Comparison of ENCODE assay signal across 19 cellular contexts in genomic region chr3:31705726-31706125, GRCh38.
DNase-seq lines count a peak whose midpoint lies in the region; ATAC-seq and TF ChIP-seq lines count a peak whose summit lies in the region.
"Had no signal": no experiment of that assay in that cellular context is flagged by ENCODE, and none has a peak within 500 bp of the region (broad histone marks: within the 10 kb centered on the region; RNA-seq: fewer than 3 reads in every experiment).

No MANE protein-coding gene starts in this region.

- no peaks in the 10 kb centered on the region for H3K36me3 ChIP-seq in prostate gland

- H3K27ac Mint-ChIP-seq in IgD-negative memory B cell: peak overlapping the region in 2 of 3 donors; percentile 6 to 67
- H3K27ac Mint-ChIP-seq in glutamatergic neuron (ENCODE audit: unreplicated experiment): peak overlapping the region; percentile 29
- H3K27ac Mint-ChIP-seq in stimulated activated naive B cell treated with anti-CD40 and anti-IgM and Interleukin-4, amounts not matched to agents 10 μg/mL and 1 μg/mL and 100 μg/mL, for 72 hours: peak overlapping the region; percentile 72
- no peak overlapping the region for H3K27ac Mint-ChIP-seq in immature natural killer cell
- no peak overlapping the region for H3K27ac Mint-ChIP-seq in activated CD8-positive, alpha-beta T cell treated with anti-CD3 and anti-CD28 coated beads, Interleukin-2, amount 10 ng/mL, durations not matched to agents 7 days and 5 days

- POLR2A ChIA-PET in activated CD8-positive, alpha-beta T cell treated with anti-CD3 and anti-CD28 coated beads, Interleukin-2, amount 10 ng/mL, durations not matched to agents 7 days and 5 days (lab: Charles Lee): interaction anchor here (0.9 kb wide), 1 partner anchor 174 kb away, joined by 4 read pairs; no protein-coding TSS in a partner anchor

- intact Hi-C loops in prostate gland (cut with DNase I): no loop called here

- TF ChIP-seq CTCF in glutamatergic neuron (IDR thresholded peaks at IDR 0.05; ENCODE audit: partially characterized antibody, unreplicated experiment): no peak
- TF ChIP-seq CTCF in prostate gland (IDR thresholded peaks at IDR 0.05): no peak

- ATAC-seq in stimulated activated naive B cell treated with anti-CD40 and anti-IgM and Interleukin-4, amounts not matched to agents 10 μg/mL and 1 μg/mL and 100 μg/mL, for 72 hours (replicated peaks): no peak
- ATAC-seq in activated CD8-positive, alpha-beta T cell treated with anti-CD3 and anti-CD28 coated beads, Interleukin-2, amount 10 ng/mL, durations not matched to agents 7 days and 5 days: no peak
- ATAC-seq: HepG2 had no signal

- CTCF ChIA-PET in activated CD8-positive, alpha-beta T cell treated with anti-CD3 and anti-CD28 coated beads, Interleukin-2, amount 10 ng/mL, durations not matched to agents 7 days and 5 days (lab: Charles Lee): interaction anchor here (1.7 kb wide), 1 partner anchor 10 kb away, joined by 8 read pairs; no protein-coding TSS in a partner anchor

- H3K4me1 ChIP-seq in prostate gland (replicated peaks): no peaks in the 10 kb centered on the region

- no peak for TF ChIP-seq POLR2A in prostate gland (IDR thresholded peaks at IDR 0.05)

- H3K27me3 ChIP-seq in prostate gland (replicated peaks; ENCODE audit: insufficient read depth): no peaks in the 10 kb centered on the region

- H3K4me3 Mint-ChIP-seq in IgD-negative memory B cell: no peak overlapping the region
- H3K4me3 Mint-ChIP-seq in glutamatergic neuron (ENCODE audit: unreplicated experiment): no peak overlapping the region
- peak overlapping the region in 1 of 2 donors; percentile 39 for H3K4me3 Mint-ChIP-seq in stimulated activated naive B cell treated with anti-CD40 and anti-IgM and Interleukin-4, amounts not matched to agents 10 μg/mL and 1 μg/mL and 100 μg/mL, for 72 hours
- H3K4me3 Mint-ChIP-seq in immature natural killer cell: no peak overlapping the region
- H3K4me3 Mint-ChIP-seq in activated CD8-positive, alpha-beta T cell treated with anti-CD3 and anti-CD28 coated beads, Interleukin-2, amount 10 ng/mL, durations not matched to agents 7 days and 5 days: no peak overlapping the region
- H3K4me3 Mint-ChIP-seq: CD8-positive, alpha-beta memory T cell had no signal

- H3K4me1 Mint-ChIP-seq in IgD-negative memory B cell (peaks cover 19 to 34% (median 25%) of the 10 kb centered on the region in 3 donors), glutamatergic neuron (ENCODE audit: low read depth, unreplicated experiment) (peaks cover 26% of the 10 kb centered on the region), immature natural killer cell (peaks cover 0 to 6% of the 10 kb centered on the region in 2 donors)
- peaks cover 39 to 58% of the 10 kb centered on the region in 2 donors for H3K4me1 Mint-ChIP-seq in stimulated activated naive B cell treated with anti-CD40 and anti-IgM and Interleukin-4, amounts not matched to agents 10 μg/mL and 1 μg/mL and 100 μg/mL, for 72 hours
- H3K4me1 Mint-ChIP-seq in activated CD8-positive, alpha-beta T cell treated with anti-CD3 and anti-CD28 coated beads, Interleukin-2, amount 10 ng/mL, durations not matched to agents 7 days and 5 days (ENCODE audit: low read depth): peaks cover 5% of the 10 kb centered on the region
- H3K4me1 Mint-ChIP-seq: CD8-positive, alpha-beta memory T cell had no signal

- peaks cover 9% of the 10 kb centered on the region for H3K36me3 Mint-ChIP-seq in IgD-negative memory B cell
- no peaks in the 10 kb centered on the region for H3K36me3 Mint-ChIP-seq in glutamatergic neuron (ENCODE audit: unreplicated experiment)
- H3K36me3 Mint-ChIP-seq in stimulated activated naive B cell treated with anti-CD40 and anti-IgM and Interleukin-4, amounts not matched to agents 10 μg/mL and 1 μg/mL and 100 μg/mL, for 72 hours: peaks cover 48 to 76% of the 10 kb centered on the region in 2 donors
- H3K36me3 Mint-ChIP-seq in immature natural killer cell: no peaks in the 10 kb centered on the region
- H3K36me3 Mint-ChIP-seq in activated CD8-positive, alpha-beta T cell treated with anti-CD3 and anti-CD28 coated beads, Interleukin-2, amount 10 ng/mL, durations not matched to agents 7 days and 5 days (ENCODE audit: low read depth): no peaks in the 10 kb centered on the region
- H3K36me3 Mint-ChIP-seq: CD8-positive, alpha-beta memory T cell had no signal

- H3K27me3 Mint-ChIP-seq in IgD-negative memory B cell (no peaks in the 10 kb centered on the region), glutamatergic neuron (ENCODE audit: unreplicated experiment) (peaks cover 4% of the 10 kb centered on the region), immature natural killer cell (ENCODE audit: low read depth in 3 of 3) (peaks cover 0 to 4% (median 3%) of the 10 kb centered on the region in 3 donors)
- H3K27me3 Mint-ChIP-seq in stimulated activated naive B cell treated with anti-CD40 and anti-IgM and Interleukin-4, amounts not matched to agents 10 μg/mL and 1 μg/mL and 100 μg/mL, for 72 hours: no peaks in the 10 kb centered on the region
- H3K27me3 Mint-ChIP-seq in activated CD8-positive, alpha-beta T cell treated with anti-CD3 and anti-CD28 coated beads, Interleukin-2, amount 10 ng/mL, durations not matched to agents 7 days and 5 days (ENCODE audit: low read depth): peaks cover 8% of the 10 kb centered on the region

- DNase-seq in astrocyte of the hippocampus (ENCODE audit: low read depth, low spot score): peak; percentile 9
- DNase-seq in glutamatergic neuron: no peak
- no peak for DNase-seq in stimulated activated naive B cell treated with anti-CD40 and anti-IgM and Interleukin-4, amounts not matched to agents 10 μg/mL and 1 μg/mL and 100 μg/mL, for 72 hours
- DNase-seq in immature natural killer cell: no peak
- DNase-seq in activated CD8-positive, alpha-beta T cell treated with anti-CD3 and anti-CD28 coated beads, Interleukin-2, amount 10 ng/mL, durations not matched to agents 7 days and 5 days: no peak
- no peak for DNase-seq in prostate gland (ENCODE audit: low spot score)
- DNase-seq: C1 segment of cervical spinal cord; CD8-positive, alpha-beta memory T cell; DMS79 treated with DMSO at 0.1 percent for 48 hours; H7; HFFc6; NCI-H1436; NCI-H2029; NCI-H345; NCI-H524 treated with DMSO at 0.1 percent for 48 hours; SHP77 had no signal

- H3K27ac ChIP-seq in prostate gland: no peak overlapping the region
- H3K27ac ChIP-seq: KMS-11 had no signal

- no peak overlapping the region for H3K4me3 ChIP-seq in prostate gland

- no peaks in the 10 kb centered on the region for H3K9me3 ChIP-seq in prostate gland

- 93% methylated on average over 4 of the region's 4 CpGs for WGBS in prostate gland

- no peaks in the 10 kb centered on the region for H3K9me3 Mint-ChIP-seq in IgD-negative memory B cell
- peaks cover 3% of the 10 kb centered on the region for H3K9me3 Mint-ChIP-seq in glutamatergic neuron (ENCODE audit: unreplicated experiment)
- H3K9me3 Mint-ChIP-seq in stimulated activated naive B cell treated with anti-CD40 and anti-IgM and Interleukin-4, amounts not matched to agents 10 μg/mL and 1 μg/mL and 100 μg/mL, for 72 hours: no peaks in the 10 kb centered on the region
- no peaks in the 10 kb centered on the region for H3K9me3 Mint-ChIP-seq in immature natural killer cell
- H3K9me3 Mint-ChIP-seq in activated CD8-positive, alpha-beta T cell treated with anti-CD3 and anti-CD28 coated beads, Interleukin-2, amount 10 ng/mL, durations not matched to agents 7 days and 5 days (ENCODE audit: insufficient read depth): no peaks in the 10 kb centered on the region
- H3K9me3 Mint-ChIP-seq: CD8-positive, alpha-beta memory T cell; HFFc6 had no signal

Comparison
In these comparisons a context has a peak if more than half of its experiments do, and no peak if none do; other contexts are left out.
1. H3K27ac Mint-ChIP-seq: peak in IgD-negative memory B cell (2 of 3), glutamatergic neuron (single experiment) and stimulated activated naive B cell treated with anti-CD40 and anti-IgM and Interleukin-4, amounts not matched to agents 10 μg/mL and 1 μg/mL and 100 μg/mL, for 72 hours (single experiment); none in immature natural killer cell (0 of 6) and activated CD8-positive, alpha-beta T cell treated with anti-CD3 and anti-CD28 coated beads, Interleukin-2, amount 10 ng/mL, durations not matched to agents 7 days and 5 days (single experiment).